25 cellular contexts compared by ENCODE assay signal in genomic region chr20:6673071-6673470, GRCh38.
"Had no signal": no experiment of that assay in that cellular context is flagged by ENCODE, and none has a peak within 500 bp of the region (broad histone marks: within the 10 kb centered on the region; RNA-seq: fewer than 3 reads in every experiment).

No MANE protein-coding gene starts in this region.

- H3K9me3 Mint-ChIP-seq: brain; dendritic cell treated with granulocyte-macrophage colony-stimulating factor and Interleukin-4, amounts not matched to agents 40 ng/mL and 50 ng/mL, for 4 days had no signal

- H3K36me3 Mint-ChIP-seq: activated naive CD4-positive, alpha-beta T cell treated with anti-CD3 and anti-CD28 coated beads, Interleukin-2, amount 50 U/mL, for 72 hours; brain; memory B cell; naive B cell had no signal

- H3K27me3 Mint-ChIP-seq: activated CD4-positive, alpha-beta T cell treated with anti-CD3 and anti-CD28 coated beads, Interleukin-2, amount 10 ng/mL, durations not matched to agents 7 days and 5 days; memory B cell; stimulated activated naive CD8-positive, alpha-beta T cell treated with anti-CD3 and anti-CD28 coated beads, Interleukin-15, Interleukin-2, amounts not matched to agents 100 ng/mL and 50 ng/mL, for 24 hours; T-helper 17 cell had no signal

- H3K36me3 ChIP-seq: gastrocnemius medialis, tibial artery, WERI-Rb-1 had no signal

- H3K27me3 ChIP-seq: gastrocnemius medialis, tibial artery had no signal

- H3K4me1 Mint-ChIP-seq: activated CD4-positive, alpha-beta T cell treated with anti-CD3 and anti-CD28 coated beads, Interleukin-2, amount 10 ng/mL, durations not matched to agents 7 days and 5 days; brain; memory B cell; naive B cell; T-helper 17 cell had no signal

- H3K4me1 ChIP-seq: gastrocnemius medialis, tibial artery had no signal

- DNase-seq: activated CD4-positive, alpha-beta T cell treated with anti-CD3 and anti-CD28 coated beads, Interleukin-2, amount 10 ng/mL, durations not matched to agents 7 days and 5 days; activated CD4-positive, CD25-positive, alpha-beta regulatory T cell treated with anti-CD3 and anti-CD28 coated beads, Interleukin-2, amount 50 U/mL, for 72 hours; activated CD8-positive, alpha-beta T cell treated with anti-CD3 and anti-CD28 coated beads, Interleukin-2, amount 10 ng/mL, durations not matched to agents 7 days and 5 days; activated T-cell treated with anti-CD3 and anti-CD28 coated beads, Interleukin-2, amount 50 U/mL, for 1 hour; aorta; effector memory CD4-positive, alpha-beta T cell; gastrocnemius medialis; hippocampal formation; left ventricle myocardium superior; mucosa of descending colon; naive B cell; nucleus accumbens; posterior cingulate gyrus; stimulated activated CD4-positive, alpha-beta T cell treated with anti-CD3 and anti-CD28 coated beads, Interleukin-1b, Interleukin-23, amount 100 ng/mL, for 48 hours; substantia nigra; SW 1271; T-helper 17 cell; tibial artery; WERI-Rb-1 had no signal

- H3K27ac Mint-ChIP-seq: activated CD4-positive, alpha-beta T cell treated with anti-CD3 and anti-CD28 coated beads, Interleukin-2, amount 10 ng/mL, durations not matched to agents 7 days and 5 days; activated CD8-positive, alpha-beta T cell treated with anti-CD3 and anti-CD28 coated beads, Interleukin-2, amount 10 ng/mL, durations not matched to agents 7 days and 5 days; activated naive CD4-positive, alpha-beta T cell treated with anti-CD3 and anti-CD28 coated beads, Interleukin-2, amount 50 U/mL, for 72 hours; brain; dendritic cell treated with granulocyte-macrophage colony-stimulating factor and Interleukin-4, amounts not matched to agents 40 ng/mL and 50 ng/mL, for 4 days; memory B cell; naive B cell; stimulated activated naive CD8-positive, alpha-beta T cell treated with anti-CD3 and anti-CD28 coated beads, Interleukin-15, Interleukin-2, amounts not matched to agents 100 ng/mL and 50 ng/mL, for 24 hours; T-helper 17 cell had no signal

- ATAC-seq: activated CD8-positive, alpha-beta T cell treated with anti-CD3 and anti-CD28 coated beads, Interleukin-2, amount 10 ng/mL, durations not matched to agents 7 days and 5 days; activated naive CD4-positive, alpha-beta T cell treated with anti-CD3 and anti-CD28 coated beads, Interleukin-2, amount 50 U/mL, for 72 hours; esophagus mucosa; gastrocnemius medialis; left ventricle myocardium superior; mucosa of descending colon; T-helper 17 cell had no signal

- H3K9me3 ChIP-seq: gastrocnemius medialis, mucosa of descending colon, tibial artery had no signal

- H3K4me3 Mint-ChIP-seq: activated CD4-positive, alpha-beta T cell treated with anti-CD3 and anti-CD28 coated beads, Interleukin-2, amount 10 ng/mL, durations not matched to agents 7 days and 5 days; activated CD8-positive, alpha-beta T cell treated with anti-CD3 and anti-CD28 coated beads, Interleukin-2, amount 10 ng/mL, durations not matched to agents 7 days and 5 days; brain; dendritic cell treated with granulocyte-macrophage colony-stimulating factor and Interleukin-4, amounts not matched to agents 40 ng/mL and 50 ng/mL, for 4 days; memory B cell; naive B cell; stimulated activated naive CD8-positive, alpha-beta T cell treated with anti-CD3 and anti-CD28 coated beads, Interleukin-15, Interleukin-2, amounts not matched to agents 100 ng/mL and 50 ng/mL, for 24 hours; T-helper 17 cell had no signal

- H3K27ac ChIP-seq: gastrocnemius medialis, tibial artery, WERI-Rb-1 had no signal

- H3K4me3 ChIP-seq: gastrocnemius medialis, mucosa of descending colon, tibial artery had no signal
